In genomic region chr5:65047225-65047624, GRCh38 we compare ENCODE assay signal across 23 cellular contexts.
"Had no signal": no experiment of that assay in that cellular context is flagged by ENCODE, and none has a peak within 500 bp of the region (broad histone marks: within the 10 kb centered on the region; RNA-seq: fewer than 3 reads in every experiment).

No MANE protein-coding gene starts in this region.

- ATAC-seq: HepG2, Panc1, PC-3, SK-N-SH treated with all-trans-retinoic acid at 6 μM for 48 hours had no signal

- H3K27me3 ChIP-seq: MG63, SJCRH30 had no signal

- DNase-seq: IMR-90, Karpas-422, KG1, MG63, NCI-H1092, NCI-H1105 treated with DMSO at 0.1 percent for 48 hours, NCI-H1417 treated with DMSO at 0.1 percent for 48 hours, NCI-H187, NCI-H2029, NCI-H2081 treated with DMSO at 0.1 percent for 48 hours, NCI-H2171, NCI-H345, NCI-H446 treated with DMSO at 0.1 percent for 48 hours, NCI-H510A treated with DMSO at 0.1 percent for 48 hours, NCI-H526, NCI-H82, PC-3, SHP77 treated with DMSO at 0.1 percent for 48 hours, SJCRH30 had no signal

- H3K4me3 ChIP-seq: MG63, SJCRH30 had no signal

- H3K4me1 ChIP-seq: SJCRH30 had no signal

- H3K36me3 ChIP-seq: MG63, SJCRH30 had no signal

- H3K9me3 ChIP-seq: SJCRH30 had no signal

- H3K27ac ChIP-seq: RWPE1, SJCRH30 had no signal
